ENCODE assay signal across 1 cellular context in the genomic region with DNA sequence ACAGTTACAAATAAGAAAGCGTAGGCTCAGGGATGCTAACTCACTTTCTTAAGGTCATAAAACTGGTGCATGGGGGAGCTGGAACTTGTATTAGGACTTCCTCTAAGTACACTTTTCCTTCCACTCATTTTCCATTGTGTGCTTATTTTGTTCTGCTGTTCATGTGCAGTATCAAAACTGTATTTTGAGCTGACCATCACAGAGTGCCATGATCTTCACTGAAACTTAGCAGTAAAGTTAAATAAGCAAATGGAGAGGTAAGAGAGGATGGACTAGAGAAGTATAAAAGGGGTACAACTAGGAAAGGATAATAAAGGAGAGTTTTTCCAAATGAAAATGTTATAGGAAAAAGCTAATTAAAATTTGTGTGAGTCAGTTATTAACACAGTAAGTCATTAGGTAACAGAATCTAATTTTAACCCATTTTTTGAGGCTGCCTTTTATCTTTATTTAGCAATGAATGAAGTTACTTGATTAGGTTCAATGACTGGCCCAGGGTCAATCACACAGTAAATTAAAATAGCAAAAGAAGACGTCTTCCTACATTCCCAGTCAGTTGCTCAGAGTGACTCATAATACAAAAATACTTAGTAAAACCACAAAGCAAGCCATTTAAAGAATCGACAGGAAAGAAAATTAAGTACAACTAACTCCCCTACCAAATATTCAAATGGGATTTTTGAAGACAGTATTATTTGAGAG.
TF ChIP-seq lines count a peak whose summit lies in the region.

No MANE protein-coding gene starts in this region.

TF ChIP-seq in SK-N-SH, 30 proteins besides CTCF, POLR2A, EP300 and RAD21 (continued from another document):
- TF ChIP-seq, protein P1, sequence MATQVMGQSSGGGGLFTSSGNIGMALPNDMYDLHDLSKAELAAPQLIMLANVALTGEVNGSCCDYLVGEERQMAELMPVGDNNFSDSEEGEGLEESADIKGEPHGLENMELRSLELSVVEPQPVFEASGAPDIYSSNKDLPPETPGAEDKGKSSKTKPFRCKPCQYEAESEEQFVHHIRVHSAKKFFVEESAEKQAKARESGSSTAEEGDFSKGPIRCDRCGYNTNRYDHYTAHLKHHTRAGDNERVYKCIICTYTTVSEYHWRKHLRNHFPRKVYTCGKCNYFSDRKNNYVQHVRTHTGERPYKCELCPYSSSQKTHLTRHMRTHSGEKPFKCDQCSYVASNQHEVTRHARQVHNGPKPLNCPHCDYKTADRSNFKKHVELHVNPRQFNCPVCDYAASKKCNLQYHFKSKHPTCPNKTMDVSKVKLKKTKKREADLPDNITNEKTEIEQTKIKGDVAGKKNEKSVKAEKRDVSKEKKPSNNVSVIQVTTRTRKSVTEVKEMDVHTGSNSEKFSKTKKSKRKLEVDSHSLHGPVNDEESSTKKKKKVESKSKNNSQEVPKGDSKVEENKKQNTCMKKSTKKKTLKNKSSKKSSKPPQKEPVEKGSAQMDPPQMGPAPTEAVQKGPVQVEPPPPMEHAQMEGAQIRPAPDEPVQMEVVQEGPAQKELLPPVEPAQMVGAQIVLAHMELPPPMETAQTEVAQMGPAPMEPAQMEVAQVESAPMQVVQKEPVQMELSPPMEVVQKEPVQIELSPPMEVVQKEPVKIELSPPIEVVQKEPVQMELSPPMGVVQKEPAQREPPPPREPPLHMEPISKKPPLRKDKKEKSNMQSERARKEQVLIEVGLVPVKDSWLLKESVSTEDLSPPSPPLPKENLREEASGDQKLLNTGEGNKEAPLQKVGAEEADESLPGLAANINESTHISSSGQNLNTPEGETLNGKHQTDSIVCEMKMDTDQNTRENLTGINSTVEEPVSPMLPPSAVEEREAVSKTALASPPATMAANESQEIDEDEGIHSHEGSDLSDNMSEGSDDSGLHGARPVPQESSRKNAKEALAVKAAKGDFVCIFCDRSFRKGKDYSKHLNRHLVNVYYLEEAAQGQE (IDR thresholded peaks at IDR 0.05; ENCODE audit: low read depth, low read length) = no peak
- TF ChIP-seq GABPA (IDR thresholded peaks at IDR 0.05; ENCODE audit: low read depth) (no peak; the same call in 1 of the 2 replicates), FOXM1 (IDR thresholded peaks at IDR 0.05; ENCODE audit: low read depth) (peak; percentile 74; the same call in 1 of the 2 replicates), FOSL2 (IDR thresholded peaks at IDR 0.05; ENCODE audit: borderline replicate concordance, low read depth) (peak; percentile 96), SMC3 (IDR thresholded peaks at IDR 0.05; ENCODE audit: low read depth, low read length) (no peak), YY1 (IDR thresholded peaks at IDR 0.05; ENCODE audit: low read depth) (0 out of 2 replicates have a peak, but pooled peaks have one; percentile 34)
- TF ChIP-seq, protein P2, sequence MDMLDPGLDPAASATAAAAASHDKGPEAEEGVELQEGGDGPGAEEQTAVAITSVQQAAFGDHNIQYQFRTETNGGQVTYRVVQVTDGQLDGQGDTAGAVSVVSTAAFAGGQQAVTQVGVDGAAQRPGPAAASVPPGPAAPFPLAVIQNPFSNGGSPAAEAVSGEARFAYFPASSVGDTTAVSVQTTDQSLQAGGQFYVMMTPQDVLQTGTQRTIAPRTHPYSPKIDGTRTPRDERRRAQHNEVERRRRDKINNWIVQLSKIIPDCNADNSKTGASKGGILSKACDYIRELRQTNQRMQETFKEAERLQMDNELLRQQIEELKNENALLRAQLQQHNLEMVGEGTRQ (IDR thresholded peaks at IDR 0.05; ENCODE audit: borderline replicate concordance, low read depth, low read length) = no peak
TF ChIP-seq in SK-N-SH: peak in this region for 15.
